ENCODE assay signal across 26 cellular contexts in the genomic region with DNA sequence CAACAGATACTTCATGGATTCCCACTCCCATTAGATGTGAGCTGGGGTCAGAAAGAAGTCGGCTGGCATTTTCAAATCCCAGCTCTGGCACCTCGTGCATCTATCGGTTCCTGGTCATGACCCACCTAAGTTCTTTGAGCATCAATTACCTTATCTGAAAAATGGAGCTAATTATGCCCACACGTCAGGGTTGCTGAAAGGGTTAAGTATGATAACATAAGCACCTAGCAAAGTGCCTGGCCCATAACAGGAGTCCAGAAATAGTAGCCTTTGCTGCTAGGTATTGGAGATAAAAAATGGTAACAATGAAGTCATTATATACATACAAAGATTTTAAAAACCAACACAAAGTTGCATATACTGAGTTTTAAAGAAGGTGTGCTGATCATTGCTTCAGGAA.
"Had no signal": no experiment of that assay in that cellular context is flagged by ENCODE, and none has a peak within 500 bp of the region (broad histone marks: within the 10 kb centered on the region; RNA-seq: fewer than 3 reads in every experiment).

No MANE protein-coding gene starts in this region.

- H3K27ac ChIP-seq: stomach, suprapubic skin, testis, thoracic aorta, thyroid gland, tibial artery, tibial nerve, transverse colon, upper lobe of left lung, upper lobe of right lung, uterus, vagina had no signal

- H3K27me3 ChIP-seq: stomach, suprapubic skin, testis, thyroid gland, tibial nerve, transverse colon, upper lobe of left lung, upper lobe of right lung, uterus, vagina had no signal

- H3K9me3 ChIP-seq: stomach, suprapubic skin, testis, thoracic aorta, thyroid gland, tibial artery, tibial nerve, transverse colon, upper lobe of left lung, upper lobe of right lung, uterus, vagina had no signal

- H3K36me3 ChIP-seq: stomach, suprapubic skin, thoracic aorta, thyroid gland, tibial artery, tibial nerve, transverse colon, upper lobe of left lung, upper lobe of right lung, uterus, vagina had no signal

- ATAC-seq: stimulated activated effector memory CD8-positive, alpha-beta T cell treated with anti-CD3 and anti-CD28 coated beads, Interleukin-12 subunit alpha, Interleukin-12 subunit beta, amount 100 ng/mL, for 72 hours; stimulated activated memory B cell treated with anti-CD40 and anti-IgM and Interleukin-4, amounts not matched to agents 10 μg/mL and 1 μg/mL and 100 μg/mL, for 72 hours; stimulated activated naive B cell treated with anti-CD40 and anti-IgM and Interleukin-4, amounts not matched to agents 10 μg/mL and 1 μg/mL and 100 μg/mL, for 72 hours; stimulated activated naive CD8-positive, alpha-beta T cell treated with anti-CD3 and anti-CD28 coated beads, Interleukin-15, amount 100 ng/mL, for 72 hours; stimulated activated naive CD8-positive, alpha-beta T cell treated with anti-CD3 and anti-CD28 coated beads, Interleukin-15, Interleukin-2, amounts not matched to agents 100 U/mL and 50 U/mL, for 24 hours; upper lobe of right lung had no signal

- H3K4me3 ChIP-seq: stomach, suprapubic skin, testis, thoracic aorta, thyroid gland, tibial artery, tibial nerve, transverse colon, upper lobe of left lung, upper lobe of right lung, uterus, vagina had no signal

- FAIRE-seq: urothelium cell line had no signal

- H3K4me1 ChIP-seq: tibial artery, upper lobe of right lung, uterus had no signal

- DNase-seq: stimulated activated CD4-positive, alpha-beta T cell treated with anti-CD3 and anti-CD28 coated beads, Interleukin-2, amount 100 ng/mL, for 48 hours; stimulated activated CD4-positive, alpha-beta T cell treated with anti-CD3 and anti-CD28 coated beads, Interleukin-4, amount 100 ng/mL, for 1 hour; stimulated activated CD4-positive, alpha-beta T cell treated with anti-CD3 and anti-CD28 coated beads, Interleukin-4, amount 100 ng/mL, for 24 hours; stimulated activated CD4-positive, alpha-beta T cell treated with anti-CD3 and anti-CD28 coated beads, Interleukin-4, amount 100 ng/mL, for 4 hours; stimulated activated CD8-positive, alpha-beta memory T cell treated with anti-CD3 and anti-CD28 coated beads, Interleukin-4, amount 100 ng/mL, for 48 hours; stimulated activated naive B cell treated with anti-CD40 and anti-IgM and Interleukin-4, amounts not matched to agents 10 μg/mL and 1 μg/mL and 100 μg/mL, for 72 hours; stimulated activated naive CD4-positive, alpha-beta T cell treated with Interleukin-2 at 50 U/mL for 16 hours; stimulated activated naive CD8-positive, alpha-beta T cell treated with anti-CD3 and anti-CD28 coated beads, Interleukin-15, amount 100 ng/mL, for 72 hours; stimulated activated naive CD8-positive, alpha-beta T cell treated with anti-CD3 and anti-CD28 coated beads, Interleukin-15, Interleukin-2, amounts not matched to agents 100 U/mL and 50 U/mL, for 24 hours; stomach; substantia nigra; testis; thyroid gland; tibial artery; transverse colon; trophoblast cell; upper lobe of left lung; upper lobe of right lung; uterus had no signal
